ENCODE assay signal across 23 cellular contexts in the genomic region with DNA sequence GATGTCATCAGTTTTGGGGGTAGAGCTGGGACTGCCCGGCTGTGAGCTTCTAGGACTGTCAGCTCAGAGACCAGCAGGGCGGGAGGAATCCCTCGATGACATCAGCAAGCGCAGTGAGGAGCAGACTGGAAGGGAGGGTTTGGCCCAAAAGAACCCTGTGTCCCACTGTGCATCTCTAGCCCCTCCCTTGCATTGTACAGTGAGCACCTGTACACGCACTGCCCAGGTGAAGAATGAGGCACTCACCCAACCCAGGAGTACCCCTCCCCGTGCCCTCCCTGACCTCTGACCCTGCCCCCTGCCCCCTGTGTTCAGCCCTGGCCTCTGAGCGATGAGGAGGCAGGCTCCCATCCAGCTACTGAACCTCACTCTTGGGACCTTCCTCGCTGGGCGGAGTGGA.
A peak's percentile ranks its signal among the peaks of the same experiment; 100 is the strongest.
DNase-seq lines count a peak whose midpoint lies in the region; ATAC-seq, FAIRE-seq and TF ChIP-seq lines count a peak whose summit lies in the region.
"Had no signal": no experiment of that assay in that cellular context is flagged by ENCODE, and none has a peak within 500 bp of the region (broad histone marks: within the 10 kb centered on the region; RNA-seq: fewer than 3 reads in every experiment).

No MANE protein-coding gene starts in this region.

- 0% methylated on average over 6 of the region's 9 CpGs for WGBS in K562 (ENCODE audit: insufficient coverage, low coverage, missing lambda C conversion rate)
- no CpG with 5 or more reads among the region's 9 CpGs for WGBS in neuronal stem cell (ENCODE audit: extremely low coverage in 2 of 2, insufficient read length in 2 of 2, insufficient replicate concordance in 1 of 2), 2 donors

- no peak overlapping the region for H3K27ac Mint-ChIP-seq in stimulated activated memory B cell treated with anti-CD40 and anti-IgM and Interleukin-4, amounts not matched to agents 10 μg/mL and 1 μg/mL and 100 μg/mL, for 72 hours
- H3K27ac Mint-ChIP-seq: B cell; CD4-positive, CD25-positive, alpha-beta regulatory T cell; CD8-positive, alpha-beta T cell; H9; HFFc6 had no signal

- no TSS peak for BruUV-seq in K562 (replicated peaks; lab: Mats Ljungman, UMichigan)

- H3K23ac ChIP-seq in neuronal stem cell (ENCODE audit: low read depth, low read length, poor library complexity), result no peak overlapping the region

- H2BK5ac ChIP-seq in neuronal stem cell (ENCODE audit: low read length), result peak overlapping the region; percentile 7

- H2BK12ac ChIP-seq in neuronal stem cell (ENCODE audit: low read length), result peak overlapping the region; percentile 6

- no peak overlapping the region for H3K4ac ChIP-seq in neuronal stem cell (ENCODE audit: low read length)

- peak overlapping the region; percentile 82 for H3K14ac ChIP-seq in neuronal stem cell (ENCODE audit: low read length)

- H3K79me1 ChIP-seq in neuronal stem cell (ENCODE audit: low read depth, low read length), result no peaks in the 10 kb centered on the region

- no peaks in the 10 kb centered on the region for H3K36me3 ChIP-seq in left ventricle myocardium inferior
- no peaks in the 10 kb centered on the region for H3K36me3 ChIP-seq in K562 (ENCODE audit: control insufficient read depth, insufficient read depth, low read length)
- no peaks in the 10 kb centered on the region for H3K36me3 ChIP-seq in neuronal stem cell (replicated peaks in 1 of 2; ENCODE audit: control insufficient read depth in 2 of 2, insufficient read depth in 2 of 2, low read length in 2 of 2)
- H3K36me3 ChIP-seq: BLaER1 had no signal

- H3K4me1 Mint-ChIP-seq in stimulated activated memory B cell treated with anti-CD40 and anti-IgM and Interleukin-4, amounts not matched to agents 10 μg/mL and 1 μg/mL and 100 μg/mL, for 72 hours, result no peaks in the 10 kb centered on the region
- H3K4me1 Mint-ChIP-seq: B cell; CD4-positive, CD25-positive, alpha-beta regulatory T cell had no signal

- no peak overlapping the region for H4K91ac ChIP-seq in neuronal stem cell (ENCODE audit: low read depth, low read length, poor library complexity)

- peaks cover 78% of the 10 kb centered on the region for H3K27me3 ChIP-seq in left ventricle myocardium inferior (ENCODE audit: low read depth)
- H3K27me3 ChIP-seq in K562 (ENCODE audit: control insufficient read depth in 2 of 2, insufficient read depth in 2 of 2, low read length in 2 of 2), result peaks cover 2 to 17% of the 10 kb centered on the region in 2 experiments; a peak in 3 of 5 replicates
- H3K27me3 ChIP-seq in neuronal stem cell (ENCODE audit: control insufficient read depth in 3 of 3, insufficient read depth in 3 of 3, low read depth in 1 of 3, low read length in 3 of 3), result no peaks in the 10 kb centered on the region
- H3K27me3 ChIP-seq: BLaER1 had no signal

- H3K9me3 ChIP-seq in left ventricle myocardium inferior (replicated peaks), result no peaks in the 10 kb centered on the region
- H3K9me3 ChIP-seq in K562 (replicated peaks; ENCODE audit: control insufficient read depth, insufficient read depth, low read depth, low read length), result no peaks in the 10 kb centered on the region
- no peaks in the 10 kb centered on the region for H3K9me3 ChIP-seq in neuronal stem cell (replicated peaks in 1 of 2; ENCODE audit: control insufficient read depth in 2 of 2, insufficient read depth in 1 of 2, low read depth in 1 of 2, low read length in 2 of 2)
- H3K9me3 ChIP-seq: BLaER1, Caco-2 had no signal

- H3K36me3 Mint-ChIP-seq in stimulated activated memory B cell treated with anti-CD40 and anti-IgM and Interleukin-4, amounts not matched to agents 10 μg/mL and 1 μg/mL and 100 μg/mL, for 72 hours, result no peaks in the 10 kb centered on the region
- H3K36me3 Mint-ChIP-seq: CD4-positive, CD25-positive, alpha-beta regulatory T cell; CD8-positive, alpha-beta T cell had no signal

- no peaks in the 10 kb centered on the region for H3K27me3 Mint-ChIP-seq in stimulated activated memory B cell treated with anti-CD40 and anti-IgM and Interleukin-4, amounts not matched to agents 10 μg/mL and 1 μg/mL and 100 μg/mL, for 72 hours
- H3K27me3 Mint-ChIP-seq: B cell; CD4-positive, CD25-positive, alpha-beta regulatory T cell had no signal

- DNase-seq in Right ventricle myocardium inferior (ENCODE audit: missing footprints), result peak; percentile 21
- DNase-seq in left ventricle myocardium inferior, result no peak
- DNase-seq in K562 (ENCODE audit: extremely low read depth in 1 of 4, low spot score in 3 of 4), result no peak
- DNase-seq in neuronal stem cell (ENCODE audit: low spot score), result no peak
- no peak for DNase-seq in epidermal melanocyte (ENCODE audit: insufficient read length, low spot score)
- DNase-seq: Caco-2; CD4-positive, CD25-positive, alpha-beta regulatory T cell; CD8-positive, alpha-beta T cell; DMS 273 treated with DMSO at 0.1 percent for 48 hours; DMS79; EL; GDM1; GOT3; H9; HFFc6 had no signal

- H2BK120ac ChIP-seq in neuronal stem cell (ENCODE audit: low read depth, low read length), result no peak overlapping the region

- intact Hi-C loops in Right ventricle myocardium inferior (cut with DNase I), result no loop called here
- intact Hi-C loops in left ventricle myocardium inferior (cut with micrococcal nuclease), result no loop called here
- intact Hi-C loops in K562 (cut with micrococcal nuclease), result no loop called here

- TF ChIP-seq CTCF in left ventricle myocardium inferior (IDR thresholded peaks at IDR 0.05; ENCODE audit: borderline replicate concordance) (no peak), K562 (IDR thresholded peaks at IDR 0.05 in 2 of 3, conservative IDR thresholded peaks at IDR 0.05 in 1 of 3; ENCODE audit: insufficient read depth in 2 of 3, low read depth in 1 of 3, low read length in 3 of 3) (no peak)

- no peaks in the 10 kb centered on the region for H3K4me1 ChIP-seq in left ventricle myocardium inferior
- H3K4me1 ChIP-seq in K562 (replicated peaks in 1 of 2; ENCODE audit: control insufficient read depth in 2 of 2, insufficient read depth in 2 of 2, low read length in 2 of 2), result no peaks in the 10 kb centered on the region; a peak in 1 of 5 replicates
- H3K4me1 ChIP-seq in neuronal stem cell (ENCODE audit: control insufficient read depth in 2 of 2, insufficient read depth in 1 of 2, low read depth in 1 of 2, low read length in 2 of 2), result peaks cover 0 to 7% of the 10 kb centered on the region in 2 donors
- H3K4me1 ChIP-seq: BLaER1, Caco-2 had no signal

- H3K9me3 Mint-ChIP-seq in stimulated activated memory B cell treated with anti-CD40 and anti-IgM and Interleukin-4, amounts not matched to agents 10 μg/mL and 1 μg/mL and 100 μg/mL, for 72 hours, result no peaks in the 10 kb centered on the region
- H3K9me3 Mint-ChIP-seq: CD4-positive, CD25-positive, alpha-beta regulatory T cell; H9 had no signal

- peak overlapping the region; percentile 64 for H3K18ac ChIP-seq in neuronal stem cell (ENCODE audit: low read length)

- no peak overlapping the region for H3K4me3 ChIP-seq in left ventricle myocardium inferior
- H3K4me3 ChIP-seq in K562, result no peak overlapping the region
- no peak overlapping the region for H3K4me3 ChIP-seq in neuronal stem cell (ENCODE audit: low read length in 2 of 2)
- H3K4me3 ChIP-seq: BLaER1, GM12878 had no signal

- H2AFZ ChIP-seq in K562 (ENCODE audit: low read depth, low read length), result no peak overlapping the region
- H2AFZ ChIP-seq in neuronal stem cell (ENCODE audit: low read length), result no peak overlapping the region

- CTCF ChIA-PET in K562 (lab: Yijun Ruan, JAX; ENCODE audit: low intra/inter-chr PET ratio), result no interaction called here

- no peak overlapping the region for H3K4me2 ChIP-seq in K562 (ENCODE audit: insufficient read depth, low read length)
- no peak overlapping the region for H3K4me2 ChIP-seq in neuronal stem cell (ENCODE audit: insufficient read depth, low read length, poor library complexity, severe bottlenecking)
- H3K4me2 ChIP-seq: BLaER1 had no signal

- POLR2A ChIA-PET in K562 (lab: Yijun Ruan, JAX), result no interaction called here

- no peak for FAIRE-seq in K562 (lab: Jason Lieb, UNC)
- FAIRE-seq: A204.1, GM12878 had no signal

- no peak overlapping the region for H2BK15ac ChIP-seq in neuronal stem cell (ENCODE audit: low read length)

- peak overlapping the region; percentile 23 for H4K8ac ChIP-seq in neuronal stem cell (ENCODE audit: low read depth, low read length)

- no peak for ATAC-seq in Right ventricle myocardium inferior
- peak; percentile 28; the same call in 1 of the 3 replicates for ATAC-seq in K562
- ATAC-seq in stimulated activated memory B cell treated with anti-CD40 and anti-IgM and Interleukin-4, amounts not matched to agents 10 μg/mL and 1 μg/mL and 100 μg/mL, for 72 hours, result no peak
- ATAC-seq: CD8-positive, alpha-beta T cell; GM12878; HCT116 had no signal

- H3K4me3 Mint-ChIP-seq in stimulated activated memory B cell treated with anti-CD40 and anti-IgM and Interleukin-4, amounts not matched to agents 10 μg/mL and 1 μg/mL and 100 μg/mL, for 72 hours, result no peak overlapping the region
- H3K4me3 Mint-ChIP-seq: B cell; CD4-positive, CD25-positive, alpha-beta regulatory T cell; CD8-positive, alpha-beta T cell; H9; HFFc6 had no signal

- TF ChIP-seq EP300 in K562 (IDR thresholded peaks at IDR 0.05; ENCODE audit: low read length), result no peak

- H2AK5ac ChIP-seq in neuronal stem cell (ENCODE audit: low read depth, low read length), result peak overlapping the region; percentile 83

- H4K20me1 ChIP-seq in K562 (replicated peaks; ENCODE audit: control insufficient read depth, insufficient read depth, low read length), result peaks cover 4% of the 10 kb centered on the region; the same call in 1 of the 2 replicates
- H4K20me1 ChIP-seq: BLaER1 had no signal

- H3K9ac ChIP-seq in K562 (ENCODE audit: insufficient read depth in 1 of 2, low read depth in 2 of 2, low read length in 2 of 2), result no peak overlapping the region
- no peak overlapping the region for H3K9ac ChIP-seq in neuronal stem cell (ENCODE audit: low read depth, low read length, poor library complexity)
- H3K9ac ChIP-seq: BLaER1 had no signal

- no peak for TF ChIP-seq POLR2A in K562 (conservative IDR thresholded peaks at IDR 0.05)

- TF ChIP-seq RAD21 in K562 (CRISPR knock-in tag; conservative IDR thresholded peaks at IDR 0.05 in 1 of 2, IDR thresholded peaks at IDR 0.05 in 1 of 2), result no peak

- no peak overlapping the region for H3K27ac ChIP-seq in left ventricle myocardium inferior (replicated peaks)
- H3K27ac ChIP-seq in K562 (ENCODE audit: extremely low read depth, low read depth, low read length), result no peak overlapping the region
- no peak overlapping the region for H3K27ac ChIP-seq in neuronal stem cell (replicated peaks; ENCODE audit: low read length)
- H3K27ac ChIP-seq: 22Rv1, BLaER1, C4-2B had no signal

- in situ Hi-C loops in K562 (cut with MboI), result no loop called here

- no peaks in the 10 kb centered on the region for H3K9me1 ChIP-seq in K562 (ENCODE audit: control insufficient read depth, insufficient read depth, low read length)

- H3K79me2 ChIP-seq in K562 (ENCODE audit: control insufficient read depth, insufficient read depth, low read length), result no peaks in the 10 kb centered on the region

TF ChIP-seq in K562, 482 proteins besides CTCF, POLR2A, EP300 and RAD21:
- no peak for TF ChIP-seq ETV1 (tag; conservative IDR thresholded peaks at IDR 0.05; ENCODE audit: low read depth)
